Comparison of ENCODE assay signal across 13 cellular contexts in genomic region chr18:41744664-41745063, GRCh38.
A peak's percentile ranks its signal among the peaks of the same experiment; 100 is the strongest.
DNase-seq lines count a peak whose midpoint lies in the region; ATAC-seq, FAIRE-seq and TF ChIP-seq lines count a peak whose summit lies in the region.
"Had no signal": no experiment of that assay in that cellular context is flagged by ENCODE, and none has a peak within 500 bp of the region (broad histone marks: within the 10 kb centered on the region; RNA-seq: fewer than 3 reads in every experiment).

No MANE protein-coding gene starts in this region.

- H3K9ac ChIP-seq in HUES6 (ENCODE audit: low read length), result no peak overlapping the region

- no peak for ATAC-seq in upper lobe of right lung

- no peaks in the 10 kb centered on the region for H3K27me3 ChIP-seq in HUES6 (ENCODE audit: control insufficient read depth, insufficient read depth, low read length)
- H3K27me3 ChIP-seq in upper lobe of right lung, result no peaks in the 10 kb centered on the region
- H3K27me3 ChIP-seq: adrenal gland, SJSA1 had no signal

- H3K36me3 ChIP-seq in HUES6 (ENCODE audit: control insufficient read depth, insufficient read depth, low read length) (no peaks in the 10 kb centered on the region), mesodermal cell (ENCODE audit: control insufficient read depth, insufficient read depth, low read length) (no peaks in the 10 kb centered on the region), upper lobe of right lung (no peaks in the 10 kb centered on the region)
- H3K36me3 ChIP-seq: adrenal gland, SJSA1 had no signal

- DNase-seq in D721Med (ENCODE audit: insufficient read length, low spot score) (no peak), astrocyte of the hippocampus (ENCODE audit: low read depth, low spot score) (peak; percentile 30), NAMALWA (ENCODE audit: low spot score) (no peak), GM03348 (ENCODE audit: low spot score) (no peak), upper lobe of right lung (no peak)
- DNase-seq in activated CD4-positive, alpha-beta T cell treated with anti-CD3 and anti-CD28 coated beads, Interleukin-2, amount 50 U/mL, for 1 hour, result no peak
- DNase-seq: activated CD4-positive, alpha-beta T cell treated with anti-CD3 and anti-CD28 coated beads, Interleukin-2, amount 50 U/mL, for 4 hours; CD8-positive, alpha-beta memory T cell; NCI-H2029 treated with DMSO at 0.1 percent for 48 hours had no signal

- H3K27ac ChIP-seq in HUES6 (ENCODE audit: low read depth, low read length), result no peak overlapping the region
- peak overlapping the region; percentile 78 for H3K27ac ChIP-seq in mesodermal cell (ENCODE audit: low read depth, low read length, severe bottlenecking)
- H3K27ac ChIP-seq in upper lobe of right lung, result no peak overlapping the region
- H3K27ac ChIP-seq: adrenal gland, SJSA1 had no signal

- peak overlapping the region; percentile 20; the same call in 1 of the 2 replicates for H3K4me3 ChIP-seq in HUES6 (ENCODE audit: low read depth, low read length)
- H3K4me3 ChIP-seq in mesodermal cell (ENCODE audit: extremely low read depth, insufficient read depth, low read length, poor library complexity, severe bottlenecking), result no peak overlapping the region
- H3K4me3 ChIP-seq in upper lobe of right lung, result no peak overlapping the region
- H3K4me3 ChIP-seq: adrenal gland, SJSA1 had no signal

- WGBS in mesodermal cell (ENCODE audit: insufficient coverage in 2 of 2), 2 experiments, result 0 to 9% methylated on average over 2 to 3 of the region's 4 CpGs

- H3K4me1 ChIP-seq in HUES6 (ENCODE audit: control insufficient read depth, insufficient read depth, low read length) (peaks cover 25% of the 10 kb centered on the region), mesodermal cell (ENCODE audit: control insufficient read depth, insufficient read depth, low read length, poor library complexity, severe bottlenecking) (peaks cover 12% of the 10 kb centered on the region), upper lobe of right lung (no peaks in the 10 kb centered on the region)
- H3K4me1 ChIP-seq: adrenal gland, SJSA1 had no signal

- peak; percentile 25 for FAIRE-seq in D721Med (lab: Jason Lieb, UNC)

- intact Hi-C loops in upper lobe of right lung (cut with DNase I), result no loop called here

- H3K9me3 ChIP-seq in HUES6 (ENCODE audit: control insufficient read depth, insufficient read depth, low read depth, low read length) (no peaks in the 10 kb centered on the region), mesodermal cell (ENCODE audit: control insufficient read depth, low read length) (no peaks in the 10 kb centered on the region), upper lobe of right lung (no peaks in the 10 kb centered on the region)
- H3K9me3 ChIP-seq: adrenal gland, SJSA1 had no signal

- no peak for TF ChIP-seq CTCF in D721Med (IDR thresholded peaks at IDR 0.05; ENCODE audit: insufficient read depth, missing control alignments)
- TF ChIP-seq CTCF in upper lobe of right lung (IDR thresholded peaks at IDR 0.05), result no peak
